Comparison of ENCODE assay signal across 2 cellular contexts in the genomic region with DNA sequence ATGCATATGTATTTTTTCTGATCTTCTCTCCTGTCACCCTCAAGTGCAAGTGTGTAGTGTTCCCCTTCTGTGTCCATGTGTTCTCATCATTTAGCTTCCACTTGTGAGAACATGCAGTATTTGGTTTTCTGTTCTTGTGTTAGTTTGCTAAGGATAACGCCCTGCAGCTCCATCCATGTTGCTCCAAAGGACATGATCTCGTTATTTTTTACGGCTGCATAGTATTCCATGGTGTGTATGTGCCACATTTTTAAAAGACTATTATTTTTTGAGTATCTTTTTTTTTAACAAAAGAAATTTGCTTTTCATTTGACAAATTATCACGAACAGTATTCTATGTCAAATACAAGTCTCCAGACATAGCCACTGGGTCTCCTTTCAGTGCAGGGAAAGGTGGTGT.
TF ChIP-seq lines count a peak whose summit lies in the region.

No MANE protein-coding gene starts in this region.

TF ChIP-seq in HEK293, 187 proteins besides CTCF, POLR2A, EP300 and RAD21:
- TF ChIP-seq ZNF146 (tag by site-specific recombination; IDR thresholded peaks at IDR 0.05) (peak; percentile 91), GLIS2 (tag by site-specific recombination; IDR thresholded peaks at IDR 0.05) (no peak)

TF ChIP-seq in K562, 482 proteins besides CTCF, POLR2A, EP300 and RAD21:
- TF ChIP-seq KAT7 (CRISPR knock-in tag; IDR thresholded peaks at IDR 0.05; ENCODE audit: borderline replicate concordance) (no peak), SP2 (IDR thresholded peaks at IDR 0.05; ENCODE audit: extremely low read depth, low read depth, low read length, poor library complexity, severe bottlenecking) (no peak), ZNF507 (tag; conservative IDR thresholded peaks at IDR 0.05) (no peak), TBP (optimal IDR thresholded peaks at IDR 0.05; ENCODE audit: low read depth, low read length) (no peak), ZNF146 (CRISPR knock-in tag; IDR thresholded peaks at IDR 0.05; ENCODE audit: unreplicated experiment) (peak; percentile 78)
- TF ChIP-seq, protein P1, sequence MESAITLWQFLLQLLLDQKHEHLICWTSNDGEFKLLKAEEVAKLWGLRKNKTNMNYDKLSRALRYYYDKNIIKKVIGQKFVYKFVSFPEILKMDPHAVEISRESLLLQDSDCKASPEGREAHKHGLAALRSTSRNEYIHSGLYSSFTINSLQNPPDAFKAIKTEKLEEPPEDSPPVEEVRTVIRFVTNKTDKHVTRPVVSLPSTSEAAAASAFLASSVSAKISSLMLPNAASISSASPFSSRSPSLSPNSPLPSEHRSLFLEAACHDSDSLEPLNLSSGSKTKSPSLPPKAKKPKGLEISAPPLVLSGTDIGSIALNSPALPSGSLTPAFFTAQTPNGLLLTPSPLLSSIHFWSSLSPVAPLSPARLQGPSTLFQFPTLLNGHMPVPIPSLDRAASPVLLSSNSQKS (CRISPR knock-in tag; IDR thresholded peaks at IDR 0.05): no peak
- TF ChIP-seq, protein P2, sequence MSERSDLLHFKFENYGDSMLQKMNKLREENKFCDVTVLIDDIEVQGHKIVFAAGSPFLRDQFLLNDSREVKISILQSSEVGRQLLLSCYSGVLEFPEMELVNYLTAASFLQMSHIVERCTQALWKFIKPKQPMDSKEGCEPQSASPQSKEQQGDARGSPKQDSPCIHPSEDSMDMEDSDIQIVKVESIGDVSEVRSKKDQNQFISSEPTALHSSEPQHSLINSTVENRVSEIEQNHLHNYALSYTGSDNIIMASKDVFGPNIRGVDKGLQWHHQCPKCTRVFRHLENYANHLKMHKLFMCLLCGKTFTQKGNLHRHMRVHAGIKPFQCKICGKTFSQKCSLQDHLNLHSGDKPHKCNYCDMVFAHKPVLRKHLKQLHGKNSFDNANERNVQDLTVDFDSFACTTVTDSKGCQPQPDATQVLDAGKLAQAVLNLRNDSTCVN (CRISPR knock-in tag; IDR thresholded peaks at IDR 0.05): no peak
